20 cellular contexts compared by ENCODE assay signal in the genomic region with DNA sequence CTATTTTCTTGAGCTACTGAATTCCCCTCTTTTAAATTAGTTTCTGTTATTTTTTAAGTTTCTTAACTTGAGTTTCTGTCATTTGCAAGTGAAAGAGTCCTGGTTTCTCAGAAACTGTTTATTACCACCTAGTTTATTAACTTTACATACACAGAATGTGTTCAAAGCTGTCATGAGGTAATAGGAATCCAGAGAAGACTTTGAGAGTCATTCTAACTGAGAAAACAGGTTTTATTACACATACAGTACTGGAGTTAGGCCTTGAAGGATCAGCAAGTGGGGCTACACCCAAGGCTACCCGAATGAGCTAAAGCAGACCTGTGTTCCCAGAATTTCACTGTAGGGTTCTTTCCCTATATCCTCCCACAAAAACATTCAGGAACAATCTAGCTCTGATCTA.
"Had no signal": no experiment of that assay in that cellular context is flagged by ENCODE, and none has a peak within 500 bp of the region (broad histone marks: within the 10 kb centered on the region; RNA-seq: fewer than 3 reads in every experiment).

No MANE protein-coding gene starts in this region.

- H3K4me1 ChIP-seq: colonic mucosa, tibial artery, uterus had no signal

- H3K27me3 ChIP-seq: colonic mucosa, spleen, tibial artery, upper lobe of left lung, uterus had no signal

- H3K36me3 ChIP-seq: colonic mucosa, uterus had no signal

- H3K9me3 Mint-ChIP-seq: memory B cell; mesothelial cell of epicardium; natural killer cell; neural crest cell; stimulated activated memory B cell treated with anti-CD40 and anti-IgM and Interleukin-4, amounts not matched to agents 10 μg/mL and 1 μg/mL and 100 μg/mL, for 72 hours; stimulated activated naive CD8-positive, alpha-beta T cell treated with anti-CD3 and anti-CD28 coated beads, Interleukin-15, Interleukin-2, amounts not matched to agents 100 ng/mL and 50 ng/mL, for 24 hours had no signal

- H3K27ac Mint-ChIP-seq: memory B cell; mesothelial cell of epicardium; natural killer cell; stimulated activated memory B cell treated with anti-CD40 and anti-IgM and Interleukin-4, amounts not matched to agents 10 μg/mL and 1 μg/mL and 100 μg/mL, for 72 hours; stimulated activated naive CD8-positive, alpha-beta T cell treated with anti-CD3 and anti-CD28 coated beads, Interleukin-15, Interleukin-2, amounts not matched to agents 100 ng/mL and 50 ng/mL, for 24 hours had no signal

- H3K27ac ChIP-seq: colonic mucosa, lower lobe of right lung, spleen, tibial artery, upper lobe of left lung, uterus had no signal

- H3K4me1 Mint-ChIP-seq: memory B cell; mesothelial cell of epicardium; natural killer cell; neural crest cell; stimulated activated memory B cell treated with anti-CD40 and anti-IgM and Interleukin-4, amounts not matched to agents 10 μg/mL and 1 μg/mL and 100 μg/mL, for 72 hours had no signal

- H3K9me3 ChIP-seq: colonic mucosa, lower lobe of right lung, spleen, tibial artery, upper lobe of left lung, uterus had no signal

- H3K4me3 ChIP-seq: colonic mucosa, lower lobe of right lung, spleen, tibial artery, upper lobe of left lung, uterus had no signal

- H3K27me3 Mint-ChIP-seq: memory B cell; stimulated activated memory B cell treated with anti-CD40 and anti-IgM and Interleukin-4, amounts not matched to agents 10 μg/mL and 1 μg/mL and 100 μg/mL, for 72 hours; stimulated activated naive CD8-positive, alpha-beta T cell treated with anti-CD3 and anti-CD28 coated beads, Interleukin-15, Interleukin-2, amounts not matched to agents 100 ng/mL and 50 ng/mL, for 24 hours had no signal

- ATAC-seq: left lobe of liver; lower lobe of right lung; natural killer cell; sciatic nerve; stimulated activated memory B cell treated with anti-CD40 and anti-IgM and Interleukin-4, amounts not matched to agents 10 μg/mL and 1 μg/mL and 100 μg/mL, for 72 hours had no signal

- H3K4me3 Mint-ChIP-seq: memory B cell; mesothelial cell of epicardium; natural killer cell; neural crest cell; stimulated activated memory B cell treated with anti-CD40 and anti-IgM and Interleukin-4, amounts not matched to agents 10 μg/mL and 1 μg/mL and 100 μg/mL, for 72 hours; stimulated activated naive CD8-positive, alpha-beta T cell treated with anti-CD3 and anti-CD28 coated beads, Interleukin-15, Interleukin-2, amounts not matched to agents 100 ng/mL and 50 ng/mL, for 24 hours had no signal

- DNase-seq: colonic mucosa; dermis blood vessel endothelial cell; erythroblast; lower lobe of right lung; natural killer cell; posterior cingulate gyrus; spleen; stimulated activated CD4-positive, alpha-beta T cell treated with anti-CD3 and anti-CD28 coated beads, Interleukin-15, amount 100 ng/mL, for 24 hours; stimulated activated CD4-positive, alpha-beta T cell treated with anti-CD3 and anti-CD28 coated beads, Interleukin-1b, Interleukin-23, amount 100 ng/mL, for 48 hours; stimulated activated CD4-positive, alpha-beta T cell treated with anti-CD3 and anti-CD28 coated beads, Interleukin-4, amount 100 ng/mL, for 24 hours; tibial artery; upper lobe of left lung; uterus had no signal
